Comparison of ENCODE assay signal across 8 cellular contexts in genomic region chr6:37103169-37104039, GRCh38.
DNase-seq lines count a peak whose midpoint lies in the region; ATAC-seq lines count a peak whose summit lies in the region.

No MANE protein-coding gene starts in this region.

- ATAC-seq in HG03442 (IDR thresholded peaks at IDR 0.05; ENCODE audit: unreplicated experiment) (no peak), HG03159 (IDR thresholded peaks at IDR 0.05; ENCODE audit: unreplicated experiment) (no peak)

- DNase-seq in DMS 273 (lab: John Stamatoyannopoulos, UW; ENCODE audit: unreplicated experiment) (peak; percentile 80), LHCN-M2 (ENCODE audit: low read depth) (peak; percentile 64), SHP77 (lab: John Stamatoyannopoulos, UW) (peak; percentile 73 to 81), kidney glomerular epithelial cell (lab: John Stamatoyannopoulos, UW) (peak; percentile 56)
- DNase-seq in central memory CD4-positive, alpha-beta T cell: peak; percentile 0
- DNase-seq in stimulated activated CD4-positive, alpha-beta T cell treated with anti-CD3 and anti-CD28 coated beads, Interleukin-4, amount 100 ng/mL, for 1 hour: peak; percentile 4

Comparison
In these comparisons a context has a peak if more than half of its experiments do, and no peak if none do; other contexts are left out.
1. DNase-seq: peak in every context shown above with its lines; median percentile 80 in DMS 273; 77 in SHP77; 64 in LHCN-M2; 56 in kidney glomerular epithelial cell; 4 in stimulated activated CD4-positive, alpha-beta T cell treated with anti-CD3 and anti-CD28 coated beads, Interleukin-4, amount 100 ng/mL, for 1 hour; 0 in central memory CD4-positive, alpha-beta T cell.